7 cellular contexts compared by ENCODE assay signal in genomic region chr19:11138659-11139526, GRCh38. TPM values are rescaled to one million over a fixed set of nuclear protein-coding genes. Genes with fewer than 3 reads are reported as not detected.
DNase-seq lines count a peak whose midpoint lies in the region; ATAC-seq and TF ChIP-seq lines count a peak whose summit lies in the region.

No MANE protein-coding gene starts in this region.

- no peaks in the 10 kb centered on the region for H3K27me3 ChIP-seq in H9 (ENCODE audit: insufficient read depth, low read length)
- H3K27me3 ChIP-seq in SJSA1 (replicated peaks), result no peaks in the 10 kb centered on the region
- peaks cover 0 to 12% (median 0%) of the 10 kb centered on the region in 4 donors for H3K27me3 ChIP-seq in esophagus squamous epithelium

- no peak overlapping the region for H2AK5ac ChIP-seq in H9 (ENCODE audit: insufficient read length, low read length)

- H3K27ac Mint-ChIP-seq in H9, result peak overlapping the region in 2 of 3 experiments; percentile 70 to 81; a peak in 2 of 7 replicates
- peak overlapping the region; percentile 95 to 99 (median 99) for H3K27ac Mint-ChIP-seq in nephron
- H3K27ac Mint-ChIP-seq in activated CD4-positive, alpha-beta T cell treated with anti-CD3 and anti-CD28 coated beads, Interleukin-2, amount 10 ng/mL, durations not matched to agents 24 days and 14 days, result no peak overlapping the region

- no peak for TF ChIP-seq POLR2A in esophagus squamous epithelium (IDR thresholded peaks at IDR 0.05)

- no peak overlapping the region for H3K56ac ChIP-seq in H9 (ENCODE audit: insufficient read length, low read depth, low read length)

- no peak overlapping the region for H4K5ac ChIP-seq in H9 (ENCODE audit: insufficient read length, low read depth, low read length)

- H2BK120ac ChIP-seq in H9 (ENCODE audit: low read depth, low read length, poor library complexity, severe bottlenecking), result no peak overlapping the region

- H3K23me2 ChIP-seq in H9 (ENCODE audit: insufficient read length, low read depth, low read length, poor library complexity, severe bottlenecking), result no peaks in the 10 kb centered on the region

- H3K36me3 ChIP-seq in SJSA1 (peaks cover 25% of the 10 kb centered on the region), esophagus squamous epithelium (no peaks in the 10 kb centered on the region)

- H3K79me2 ChIP-seq in H9 (ENCODE audit: insufficient read depth, low read length), result no peaks in the 10 kb centered on the region

- H2AFZ ChIP-seq in H9 (ENCODE audit: low read length), result no peak overlapping the region

- DNase-seq in H9 (peak; percentile 74), SJSA1 (ENCODE audit: low read depth in 1 of 2, low spot score in 2 of 2) (peak; percentile 97 to 98), esophagus squamous epithelium (lab: John Stamatoyannopoulos, UW) (no peak), SKM-1 (lab: John Stamatoyannopoulos, UW; ENCODE audit: unreplicated experiment) (no peak)
- no peak for DNase-seq in activated CD4-positive, alpha-beta T cell treated with anti-CD3 and anti-CD28 coated beads, Interleukin-2, amount 10 ng/mL, durations not matched to agents 24 days and 14 days

- no CpG with 5 or more reads among the region's 16 CpGs for WGBS in H9 (ENCODE audit: extremely low coverage, insufficient read length, low lambda C conversion rate)
- 25 to 43% methylated on average over 5 to 8 of the region's 16 CpGs for WGBS in esophagus squamous epithelium, 2 donors

- no peak overlapping the region for H3T11ph ChIP-seq in H9 (ENCODE audit: low read length)

- H3K4ac ChIP-seq in H9 (ENCODE audit: low read depth, low read length), result no peak overlapping the region

- no peak overlapping the region for H3K23ac ChIP-seq in H9 (ENCODE audit: insufficient read length, low read depth, low read length)

- H3K4me2 ChIP-seq in H9 (ENCODE audit: insufficient read depth, insufficient read length, low read length), result peak overlapping the region; percentile 40

- no peak overlapping the region for H4K8ac ChIP-seq in H9 (replicated peaks; ENCODE audit: insufficient read length, low read depth, low read length)

- peak overlapping the region; percentile 51 for H3K18ac ChIP-seq in H9 (ENCODE audit: insufficient read length, low read depth, low read length)

- no peak overlapping the region for H2BK20ac ChIP-seq in H9 (ENCODE audit: low read depth, low read length, poor library complexity, severe bottlenecking)

- H2BK12ac ChIP-seq in H9 (ENCODE audit: insufficient read length, low read depth, low read length), result no peak overlapping the region

- H3K27me3 Mint-ChIP-seq in H9 (ENCODE audit: low read depth), result no peaks in the 10 kb centered on the region; the same call in 1 of the 2 replicates
- H3K27me3 Mint-ChIP-seq in nephron (ENCODE audit: low read depth), result peaks cover 3% of the 10 kb centered on the region
- no peaks in the 10 kb centered on the region for H3K27me3 Mint-ChIP-seq in activated CD4-positive, alpha-beta T cell treated with anti-CD3 and anti-CD28 coated beads, Interleukin-2, amount 10 ng/mL, durations not matched to agents 24 days and 14 days

- no peak overlapping the region for H3K27ac ChIP-seq in H9 (ENCODE audit: insufficient read length, low read depth, low read length)
- H3K27ac ChIP-seq in SJSA1, result peak overlapping the region; percentile 100
- peak overlapping the region; percentile 66 to 92 (median 90) for H3K27ac ChIP-seq in esophagus squamous epithelium

- ATAC-seq in GM21367 (IDR thresholded peaks at IDR 0.05; ENCODE audit: unreplicated experiment), result no peak

- H3K4me3 Mint-ChIP-seq in H9 (peak overlapping the region; percentile 26 to 28; a peak in 2 of 5 replicates), nephron (peak overlapping the region; percentile 37 to 53 (median 45))
- no peak overlapping the region for H3K4me3 Mint-ChIP-seq in activated CD4-positive, alpha-beta T cell treated with anti-CD3 and anti-CD28 coated beads, Interleukin-2, amount 10 ng/mL, durations not matched to agents 24 days and 14 days

- H4K91ac ChIP-seq in H9 (ENCODE audit: insufficient read length, low read depth, low read length), result no peak overlapping the region

- peaks cover 20 to 27% of the 10 kb centered on the region in 2 experiments for H3K4me1 Mint-ChIP-seq in H9
- peaks cover 38% of the 10 kb centered on the region for H3K4me1 Mint-ChIP-seq in nephron
- H3K4me1 Mint-ChIP-seq in activated CD4-positive, alpha-beta T cell treated with anti-CD3 and anti-CD28 coated beads, Interleukin-2, amount 10 ng/mL, durations not matched to agents 24 days and 14 days, result peaks cover 12% of the 10 kb centered on the region

- H2BK15ac ChIP-seq in H9 (ENCODE audit: low read depth, low read length), result no peak overlapping the region

- no peak overlapping the region for H2BK5ac ChIP-seq in H9 (ENCODE audit: insufficient read length, low read length)

- H3K36me3 Mint-ChIP-seq in H9 (ENCODE audit: insufficient read depth in 1 of 3, low read depth in 3 of 3) (peaks cover 0 to 4% (median 0%) of the 10 kb centered on the region in 3 experiments; a peak in 2 of 7 replicates), nephron (ENCODE audit: low read depth) (peaks cover 4% of the 10 kb centered on the region)
- peaks cover 4% of the 10 kb centered on the region for H3K36me3 Mint-ChIP-seq in activated CD4-positive, alpha-beta T cell treated with anti-CD3 and anti-CD28 coated beads, Interleukin-2, amount 10 ng/mL, durations not matched to agents 24 days and 14 days (ENCODE audit: low read depth)

- H3K4me1 ChIP-seq in H9 (ENCODE audit: insufficient read depth, low read length) (no peaks in the 10 kb centered on the region; the same call in 1 of the 2 replicates), SJSA1 (replicated peaks) (peaks cover 76% of the 10 kb centered on the region), esophagus squamous epithelium (peaks cover 45 to 60% (median 47%) of the 10 kb centered on the region in 3 donors)

- H4K20me1 ChIP-seq in H9 (ENCODE audit: control insufficient read depth, insufficient read depth, insufficient read length), result no peaks in the 10 kb centered on the region

- no peak overlapping the region for H3K9ac ChIP-seq in H9 (ENCODE audit: extremely low read depth, insufficient read length, low read length)

- H3K9me3 Mint-ChIP-seq in H9, result no peaks in the 10 kb centered on the region
- H3K9me3 Mint-ChIP-seq in nephron, result no peaks in the 10 kb centered on the region
- no peaks in the 10 kb centered on the region for H3K9me3 Mint-ChIP-seq in activated CD4-positive, alpha-beta T cell treated with anti-CD3 and anti-CD28 coated beads, Interleukin-2, amount 10 ng/mL, durations not matched to agents 24 days and 14 days

- intact Hi-C loops in esophagus squamous epithelium (cut with DNase I), result loop anchor here (5.0 kb wide), 1 partner anchor 63 kb away; no protein-coding TSS in a partner anchor
- intact Hi-C loops in activated CD4-positive, alpha-beta T cell treated with anti-CD3 and anti-CD28 coated beads, Interleukin-2, amount 10 ng/mL, durations not matched to agents 24 days and 14 days (cut with micrococcal nuclease), result no loop called here

- H3K14ac ChIP-seq in H9 (ENCODE audit: insufficient read depth, low read length), result no peak overlapping the region

- TF ChIP-seq CTCF in H9 (conservative IDR thresholded peaks at IDR 0.05) (no peak), esophagus squamous epithelium (IDR thresholded peaks at IDR 0.05) (no peak), nephron (IDR thresholded peaks at IDR 0.05; ENCODE audit: unreplicated experiment in 3 of 3) (no peak)

- no peak overlapping the region for H3K4me3 ChIP-seq in SJSA1
- H3K4me3 ChIP-seq in esophagus squamous epithelium, result peak overlapping the region in 2 of 4 donors; percentile 34 to 57

- H3K79me1 ChIP-seq in H9 (ENCODE audit: insufficient read depth, low read depth, low read length, poor library complexity, severe bottlenecking), result no peaks in the 10 kb centered on the region

- H3K9me3 ChIP-seq in H9 (ENCODE audit: control insufficient read depth, low read depth, low read length), result no peaks in the 10 kb centered on the region
- peaks cover 3% of the 10 kb centered on the region; the same call in 1 of the 2 replicates for H3K9me3 ChIP-seq in SJSA1 (replicated peaks)
- no peaks in the 10 kb centered on the region for H3K9me3 ChIP-seq in esophagus squamous epithelium

RNA-seq across cellular contexts. Expression of gene SPC24, which starts 16.7 kb away (rescaled TPM):
- total RNA-seq in H9 (2021) (50.8 and 51.5 TPM in 2 replicates), esophagus squamous epithelium (10 to 100 TPM in 1 of 4 donors, 1 to 10 TPM in 3; 2.9 to 10.9 (median 6.3) TPM)
- 120 and 143 TPM in 2 replicates for total RNA-seq in SJSA1 (2014; rRNA removed; shearing (Covaris generic))
- 33.1 and 33.8 TPM in 2 replicates for total RNA-seq in activated CD4-positive, alpha-beta T cell treated with anti-CD3 and anti-CD28 coated beads, Interleukin-2, amount 10 ng/mL, durations not matched to agents 24 days and 14 days

RNA-seq across cellular contexts. Expression of gene LDLR, which starts 49.6 kb away (rescaled TPM):
- total RNA-seq in H9 (2021), result 81.3 and 92.7 TPM in 2 replicates
- 90.0 and 115 TPM in 2 replicates for total RNA-seq in SJSA1 (2014; rRNA removed; shearing (Covaris generic))
- total RNA-seq in esophagus squamous epithelium, result 100 to 1,000 TPM in 3 of 4 donors, 10 to 100 TPM in 1; 58.9 to 207 (median 149) TPM
- 121 and 129 TPM in 2 replicates for total RNA-seq in activated CD4-positive, alpha-beta T cell treated with anti-CD3 and anti-CD28 coated beads, Interleukin-2, amount 10 ng/mL, durations not matched to agents 24 days and 14 days

RNA-seq across cellular contexts. Expression of gene KANK2, which starts 58.5 kb away (rescaled TPM):
- 42.0 and 44.0 TPM in 2 replicates for total RNA-seq in H9 (2021)
- 278 and 472 TPM in 2 replicates for total RNA-seq in SJSA1 (2014; rRNA removed; shearing (Covaris generic))
- 100 to 1,000 TPM in 1 of 4 donors, 10 to 100 TPM in 3; 29.3 to 287 (median 57.1) TPM for total RNA-seq in esophagus squamous epithelium
- total RNA-seq in activated CD4-positive, alpha-beta T cell treated with anti-CD3 and anti-CD28 coated beads, Interleukin-2, amount 10 ng/mL, durations not matched to agents 24 days and 14 days, result 3.0 and 3.3 TPM in 2 replicates

Comparison
In these comparisons a context has a peak if more than half of its experiments do, and no peak if none do; other contexts are left out.
1. DNase-seq: peak in H9 (single experiment) and SJSA1 (2 of 2); none in esophagus squamous epithelium (single experiment), SKM-1 (single experiment) and activated CD4-positive, alpha-beta T cell treated with anti-CD3 and anti-CD28 coated beads, Interleukin-2, amount 10 ng/mL, durations not matched to agents 24 days and 14 days (single experiment).